In genomic region chr4:15003441-15003890, GRCh38 we compare ENCODE assay signal across 8 cellular contexts. TPM values are rescaled to one million over a fixed set of nuclear protein-coding genes. Genes with fewer than 3 reads are reported as not detected.
DNase-seq lines count a peak whose midpoint lies in the region; ATAC-seq and TF ChIP-seq lines count a peak whose summit lies in the region.

No MANE protein-coding gene starts in this region.

- no peaks in the 10 kb centered on the region for H3K9me3 ChIP-seq in Peyer's patch
- H3K9me3 ChIP-seq in adrenal gland (replicated peaks in 1 of 3): no peaks in the 10 kb centered on the region
- no peaks in the 10 kb centered on the region for H3K9me3 ChIP-seq in skeletal muscle tissue (ENCODE audit: control insufficient read depth in 3 of 3, low read length in 3 of 3)

- peaks cover 0 to 4% (median 0%) of the 10 kb centered on the region in 3 donors for H3K36me3 ChIP-seq in Peyer's patch
- H3K36me3 ChIP-seq in adrenal gland (replicated peaks in 1 of 2): peaks cover 0 to 8% of the 10 kb centered on the region in 2 donors
- H3K36me3 ChIP-seq in skeletal muscle tissue (ENCODE audit: control insufficient read depth in 3 of 3, insufficient read depth in 3 of 3, low read length in 3 of 3): peaks cover 0 to 5% (median 0%) of the 10 kb centered on the region in 3 donors

- peak overlapping the region; percentile 65 to 100 (median 98) for H3K9ac ChIP-seq in skeletal muscle tissue (ENCODE audit: low read depth in 1 of 3, low read length in 3 of 3)

- peak; percentile 7 for ATAC-seq in GM18499 (IDR thresholded peaks at IDR 0.05; ENCODE audit: insufficient read depth, unreplicated experiment)
- peak; percentile 6 for ATAC-seq in HG02623 (IDR thresholded peaks at IDR 0.05; ENCODE audit: unreplicated experiment)

- intact Hi-C loops in adrenal gland (cut with DNase I): loop anchor here in 1 of 2 donors (10.0 kb wide), 1 partner anchor 1349 kb away; no protein-coding TSS in a partner anchor

- H3K4me3 ChIP-seq in Peyer's patch (peak overlapping the region; percentile 73 to 96 (median 80)), adrenal gland (peak overlapping the region; percentile 65 to 93 (median 88)), skeletal muscle tissue (ENCODE audit: low read length in 3 of 3) (peak overlapping the region; percentile 62 to 96 (median 93))

- H3K27ac ChIP-seq in Peyer's patch (peak overlapping the region; percentile 99 to 100 (median 100)), adrenal gland (peak overlapping the region; percentile 91 to 100 (median 100)), skeletal muscle tissue (ENCODE audit: low read depth, low read length) (peak overlapping the region; percentile 100)

- WGBS in adrenal gland, 4 donors: 0 to 2% (median 1%) methylated on average over 22 to 58 of the region's 58 CpGs; no CpG with 5 or more reads in 1 of the 4 donors

- peak in 2 of 6 experiments; percentile 6 to 20 for TF ChIP-seq CTCF in Peyer's patch (IDR thresholded peaks at IDR 0.05)
- TF ChIP-seq CTCF in adrenal gland (IDR thresholded peaks at IDR 0.05): no peak

- H3K4me1 ChIP-seq in Peyer's patch (peaks cover 0 to 13% (median 0%) of the 10 kb centered on the region in 4 donors), adrenal gland (replicated peaks in 1 of 2) (peaks cover 14 to 33% of the 10 kb centered on the region in 2 donors), skeletal muscle tissue (ENCODE audit: control insufficient read depth in 3 of 3, insufficient read depth in 3 of 3, low read length in 3 of 3) (peaks cover 3 to 8% (median 8%) of the 10 kb centered on the region in 3 donors)

- H3K27me3 ChIP-seq in Peyer's patch (no peaks in the 10 kb centered on the region), adrenal gland (no peaks in the 10 kb centered on the region), skeletal muscle tissue (ENCODE audit: control insufficient read depth in 3 of 3, insufficient read depth in 3 of 3, low read length in 3 of 3) (no peaks in the 10 kb centered on the region)

- peak; percentile 31 to 82 (median 79) for DNase-seq in Peyer's patch
- peak; percentile 61 to 78 (median 64) for DNase-seq in adrenal gland
- peak in 32 of 51 donors; percentile 15 to 74 (median 43) for DNase-seq in hypothalamus (lab: John Stamatoyannopoulos, UW)
- DNase-seq in effector CD4-positive, alpha-beta T cell: no peak
- DNase-seq in NCI-H2227 (lab: John Stamatoyannopoulos, UW; ENCODE audit: unreplicated experiment): no peak

- TF ChIP-seq POLR2A in Peyer's patch (IDR thresholded peaks at IDR 0.05): no peak
- no peak for TF ChIP-seq POLR2A in adrenal gland (IDR thresholded peaks at IDR 0.05)

RNA-seq across cellular contexts. Expression of gene CPEB2, which starts 1.2 kb away (rescaled TPM):
- 10 to 100 TPM; 10.7 to 25.9 (median 19.8) TPM for total RNA-seq in Peyer's patch
- total RNA-seq in adrenal gland: 10 to 100 TPM in 5 of 8 donors, 1 to 10 TPM in 3; 6.3 to 15.8 (median 11.6) TPM
- 1 to 10 TPM; 3.2 to 6.2 (median 5.9) TPM for polyA plus RNA-seq in adrenal gland
- total RNA-seq in skeletal muscle tissue: 5.7 TPM

Comparison
In these comparisons a context has a peak if more than half of its experiments do, and no peak if none do; other contexts are left out.
1. DNase-seq: peak in Peyer's patch (3 of 3), adrenal gland (7 of 7) and hypothalamus (32 of 51); none in effector CD4-positive, alpha-beta T cell (single experiment) and NCI-H2227 (single experiment).
2. Peak in every context shown above with its lines, with median percentiles within 50 percentile points of each other: H3K27ac ChIP-seq and H3K4me3 ChIP-seq.